In genomic region chr3:43223670-43224364, GRCh38 we compare ENCODE assay signal across 11 cellular contexts.
DNase-seq lines count a peak whose midpoint lies in the region; ATAC-seq and TF ChIP-seq lines count a peak whose summit lies in the region.
"Had no signal": no experiment of that assay in that cellular context is flagged by ENCODE, and none has a peak within 500 bp of the region (broad histone marks: within the 10 kb centered on the region; RNA-seq: fewer than 3 reads in every experiment).

No MANE protein-coding gene starts in this region.

- no peaks in the 10 kb centered on the region for H3K79me2 ChIP-seq in fibroblast of lung (ENCODE audit: control insufficient read depth, insufficient read depth, low read length)

- peak; percentile 45 for ATAC-seq in activated CD8-positive, alpha-beta T cell treated with anti-CD3 and anti-CD28 coated beads for 36 hours
- no peak for ATAC-seq in activated CD8-positive, alpha-beta T cell treated with anti-CD3 and anti-CD28 coated beads, Interleukin-2, amount 10 ng/mL, durations not matched to agents 7 days and 5 days
- ATAC-seq in RWPE2 (ENCODE audit: low read depth) (no peak), sciatic nerve (no peak), HG03280 (IDR thresholded peaks at IDR 0.05; ENCODE audit: unreplicated experiment) (no peak)
- peak; percentile 42 for ATAC-seq in stimulated activated naive CD8-positive, alpha-beta T cell treated with anti-CD3 and anti-CD28 coated beads, Interleukin-15, Interleukin-2, amounts not matched to agents 100 U/mL and 50 U/mL, for 24 hours
- ATAC-seq: stimulated activated effector memory CD8-positive, alpha-beta T cell treated with anti-CD3 and anti-CD28 coated beads, Interleukin-12 subunit alpha, Interleukin-12 subunit beta, amount 100 ng/mL, for 72 hours had no signal

- no peak overlapping the region for H3K4me3 Mint-ChIP-seq in activated CD8-positive, alpha-beta T cell treated with anti-CD3 and anti-CD28 coated beads for 36 hours
- no peak overlapping the region for H3K4me3 Mint-ChIP-seq in activated CD8-positive, alpha-beta T cell treated with anti-CD3 and anti-CD28 coated beads, Interleukin-2, amount 10 ng/mL, durations not matched to agents 7 days and 5 days
- H3K4me3 Mint-ChIP-seq: stimulated activated effector memory CD8-positive, alpha-beta T cell treated with anti-CD3 and anti-CD28 coated beads, Interleukin-12 subunit alpha, Interleukin-12 subunit beta, amount 100 ng/mL, for 72 hours had no signal

- H4K20me1 ChIP-seq in fibroblast of lung (ENCODE audit: control insufficient read depth, extremely low read depth, insufficient read depth, low read length): no peaks in the 10 kb centered on the region

- intact Hi-C loops in activated CD8-positive, alpha-beta T cell treated with anti-CD3 and anti-CD28 coated beads for 36 hours (cut with micrococcal nuclease): loop anchor here (5.0 kb wide), 1 partner anchor 278 kb away; no protein-coding TSS in a partner anchor
- intact Hi-C loops in sciatic nerve (cut with DNase I): no loop called here

- no peak overlapping the region for H2AFZ ChIP-seq in fibroblast of lung (ENCODE audit: low read length)

- peaks cover 10% of the 10 kb centered on the region for H3K9me3 ChIP-seq in RWPE2 (ENCODE audit: severe bottlenecking)
- H3K9me3 ChIP-seq in fibroblast of lung (ENCODE audit: control insufficient read depth, insufficient read depth, low read depth, low read length): no peaks in the 10 kb centered on the region

- H3K27ac ChIP-seq in RWPE2 (ENCODE audit: poor library complexity, severe bottlenecking) (no peak overlapping the region), fibroblast of lung (ENCODE audit: insufficient read depth, low read length) (no peak overlapping the region)

- H3K9ac ChIP-seq in fibroblast of lung (ENCODE audit: insufficient read depth, low read length): no peak overlapping the region

- peaks cover 51% of the 10 kb centered on the region for H3K4me1 Mint-ChIP-seq in activated CD8-positive, alpha-beta T cell treated with anti-CD3 and anti-CD28 coated beads for 36 hours (ENCODE audit: low read depth)
- H3K4me1 Mint-ChIP-seq in activated CD8-positive, alpha-beta T cell treated with anti-CD3 and anti-CD28 coated beads, Interleukin-2, amount 10 ng/mL, durations not matched to agents 7 days and 5 days (ENCODE audit: low read depth): peaks cover 33% of the 10 kb centered on the region

- peaks cover 20% of the 10 kb centered on the region for H3K9me3 Mint-ChIP-seq in activated CD8-positive, alpha-beta T cell treated with anti-CD3 and anti-CD28 coated beads for 36 hours
- H3K9me3 Mint-ChIP-seq in activated CD8-positive, alpha-beta T cell treated with anti-CD3 and anti-CD28 coated beads, Interleukin-2, amount 10 ng/mL, durations not matched to agents 7 days and 5 days (ENCODE audit: insufficient read depth): peaks cover 10% of the 10 kb centered on the region

- CTCF ChIA-PET in activated CD8-positive, alpha-beta T cell treated with anti-CD3 and anti-CD28 coated beads for 36 hours (lab: Charles Lee): interaction anchor here (0.6 to 3.0 kb wide), 20 partner anchors 11 to 317 kb away, joined by 3 to 13 read pairs (median 3); no protein-coding TSS in a partner anchor
- CTCF ChIA-PET in activated CD8-positive, alpha-beta T cell treated with anti-CD3 and anti-CD28 coated beads, Interleukin-2, amount 10 ng/mL, durations not matched to agents 7 days and 5 days (lab: Charles Lee): interaction anchor here (0.5 to 3.0 kb wide), 26 partner anchors 8 to 541 kb away, joined by 3 to 36 read pairs (median 4); partner anchors contain the start of gene SNRK

- H3K4me1 ChIP-seq in RWPE2 (ENCODE audit: insufficient read depth, poor library complexity, severe bottlenecking): no peaks in the 10 kb centered on the region
- H3K4me1 ChIP-seq in fibroblast of lung (ENCODE audit: control insufficient read depth, extremely low read depth, insufficient read depth, low read length): no peaks in the 10 kb centered on the region

- peak; percentile 67 for TF ChIP-seq CTCF in activated CD8-positive, alpha-beta T cell treated with anti-CD3 and anti-CD28 coated beads for 36 hours (IDR thresholded peaks at IDR 0.05)
- TF ChIP-seq CTCF in RWPE2 (IDR thresholded peaks at IDR 0.05; ENCODE audit: poor library complexity, severe bottlenecking) (peak; percentile 63), fibroblast of lung (conservative IDR thresholded peaks at IDR 0.05 in 1 of 2, IDR thresholded peaks at IDR 0.05 in 1 of 2; ENCODE audit: low read depth in 1 of 2, low read length in 2 of 2) (peak; percentile 39 to 57)

- H3K36me3 Mint-ChIP-seq in activated CD8-positive, alpha-beta T cell treated with anti-CD3 and anti-CD28 coated beads for 36 hours (ENCODE audit: low read depth): peaks cover 15% of the 10 kb centered on the region
- peaks cover 18% of the 10 kb centered on the region for H3K36me3 Mint-ChIP-seq in activated CD8-positive, alpha-beta T cell treated with anti-CD3 and anti-CD28 coated beads, Interleukin-2, amount 10 ng/mL, durations not matched to agents 7 days and 5 days (ENCODE audit: low read depth)
- H3K36me3 Mint-ChIP-seq: stimulated activated effector memory CD8-positive, alpha-beta T cell treated with anti-CD3 and anti-CD28 coated beads, Interleukin-12 subunit alpha, Interleukin-12 subunit beta, amount 100 ng/mL, for 72 hours had no signal

- H3K27me3 Mint-ChIP-seq in activated CD8-positive, alpha-beta T cell treated with anti-CD3 and anti-CD28 coated beads for 36 hours: no peaks in the 10 kb centered on the region
- no peaks in the 10 kb centered on the region for H3K27me3 Mint-ChIP-seq in activated CD8-positive, alpha-beta T cell treated with anti-CD3 and anti-CD28 coated beads, Interleukin-2, amount 10 ng/mL, durations not matched to agents 7 days and 5 days (ENCODE audit: low read depth)

- H3K27me3 ChIP-seq in RWPE2 (ENCODE audit: insufficient read depth, poor library complexity, severe bottlenecking) (no peaks in the 10 kb centered on the region), fibroblast of lung (ENCODE audit: control insufficient read depth, insufficient read depth, low read length) (no peaks in the 10 kb centered on the region)

- POLR2A ChIA-PET in activated CD8-positive, alpha-beta T cell treated with anti-CD3 and anti-CD28 coated beads for 36 hours (lab: Charles Lee): no interaction called here
- POLR2A ChIA-PET in activated CD8-positive, alpha-beta T cell treated with anti-CD3 and anti-CD28 coated beads, Interleukin-2, amount 10 ng/mL, durations not matched to agents 7 days and 5 days (lab: Charles Lee): interaction anchor here (1.0 kb wide), 1 partner anchor 43 kb away, joined by 3 read pairs; no protein-coding TSS in a partner anchor

- peak overlapping the region; percentile 54 for H3K27ac Mint-ChIP-seq in activated CD8-positive, alpha-beta T cell treated with anti-CD3 and anti-CD28 coated beads for 36 hours
- no peak overlapping the region for H3K27ac Mint-ChIP-seq in activated CD8-positive, alpha-beta T cell treated with anti-CD3 and anti-CD28 coated beads, Interleukin-2, amount 10 ng/mL, durations not matched to agents 7 days and 5 days
- H3K27ac Mint-ChIP-seq: stimulated activated effector memory CD8-positive, alpha-beta T cell treated with anti-CD3 and anti-CD28 coated beads, Interleukin-12 subunit alpha, Interleukin-12 subunit beta, amount 100 ng/mL, for 72 hours had no signal

- no peak overlapping the region for H3K4me3 ChIP-seq in RWPE2 (ENCODE audit: severe bottlenecking)
- no peak overlapping the region for H3K4me3 ChIP-seq in fibroblast of lung (replicated peaks in 1 of 4; ENCODE audit: control extremely low read depth in 1 of 4, insufficient read depth in 1 of 4, low read depth in 3 of 4, low read length in 4 of 4)

- no peak for DNase-seq in activated CD8-positive, alpha-beta T cell treated with anti-CD3 and anti-CD28 coated beads for 36 hours
- no peak for DNase-seq in activated CD8-positive, alpha-beta T cell treated with anti-CD3 and anti-CD28 coated beads, Interleukin-2, amount 10 ng/mL, durations not matched to agents 7 days and 5 days
- DNase-seq in RWPE2 (ENCODE audit: low spot score) (no peak), fibroblast of lung (ENCODE audit: low read depth in 2 of 2) (peak in 1 of 2 donors; percentile 53), sciatic nerve (ENCODE audit: low spot score) (no peak), amniotic stem cell (lab: John Stamatoyannopoulos, UW) (no peak)
- no peak for DNase-seq in stimulated activated naive CD8-positive, alpha-beta T cell treated with anti-CD3 and anti-CD28 coated beads, Interleukin-15, Interleukin-2, amounts not matched to agents 100 U/mL and 50 U/mL, for 24 hours
- DNase-seq: activated gamma-delta T cell, NCI-H1436 had no signal

- H3K36me3 ChIP-seq in RWPE2 (ENCODE audit: low read depth) (no peaks in the 10 kb centered on the region), fibroblast of lung (ENCODE audit: control insufficient read depth, insufficient read depth, low read length) (no peaks in the 10 kb centered on the region)

- H3K4me2 ChIP-seq in fibroblast of lung (ENCODE audit: extremely low read depth, insufficient read depth, low read length): no peak overlapping the region

Comparison
In these comparisons a context has a peak if more than half of its experiments do, and no peak if none do; other contexts are left out.
1. ATAC-seq: peak in activated CD8-positive, alpha-beta T cell treated with anti-CD3 and anti-CD28 coated beads for 36 hours (single experiment) and stimulated activated naive CD8-positive, alpha-beta T cell treated with anti-CD3 and anti-CD28 coated beads, Interleukin-15, Interleukin-2, amounts not matched to agents 100 U/mL and 50 U/mL, for 24 hours (single experiment); none in activated CD8-positive, alpha-beta T cell treated with anti-CD3 and anti-CD28 coated beads, Interleukin-2, amount 10 ng/mL, durations not matched to agents 7 days and 5 days (single experiment), RWPE2 (single experiment), sciatic nerve (single experiment) and HG03280 (single experiment).
2. Peak in every context shown above with its lines, with median percentiles within 50 percentile points of each other: CTCF ChIP-seq.